Comparison of ENCODE assay signal across 33 cellular contexts in the genomic region with DNA sequence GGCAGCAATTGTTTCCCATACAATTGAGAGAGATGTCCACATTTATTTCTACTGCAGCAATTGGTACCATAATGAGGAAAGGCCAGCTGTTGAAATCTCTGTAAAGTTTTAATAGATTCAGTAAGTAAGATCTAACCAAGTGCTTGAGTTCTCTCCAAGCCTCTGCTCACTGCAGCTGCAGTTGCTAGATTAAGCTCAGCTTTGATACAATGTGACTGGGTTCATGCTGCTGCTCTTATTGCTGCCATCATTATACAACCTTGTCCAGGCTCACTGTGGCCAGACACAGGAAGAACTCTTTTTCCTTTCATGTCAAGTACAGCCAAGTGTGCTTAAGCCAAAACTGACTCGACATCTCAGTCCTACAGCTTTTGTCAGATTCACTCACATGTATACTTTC.
"Had no signal": no experiment of that assay in that cellular context is flagged by ENCODE, and none has a peak within 500 bp of the region (broad histone marks: within the 10 kb centered on the region; RNA-seq: fewer than 3 reads in every experiment).

No MANE protein-coding gene starts in this region.

- H3K4me2 ChIP-seq: hepatocyte, smooth muscle cell had no signal

- H3K27ac Mint-ChIP-seq: activated CD4-positive, alpha-beta memory T cell treated with anti-CD3 and anti-CD28 coated beads for 36 hours; activated CD4-positive, alpha-beta T cell treated with anti-CD3 and anti-CD28 coated beads, Interleukin-2, amount 10 ng/mL, durations not matched to agents 24 days and 14 days; activated naive CD4-positive, alpha-beta T cell treated with anti-CD3 and anti-CD28 coated beads, Interleukin-2, amount 10 ng/mL, durations not matched to agents 7 days and 5 days; activated naive CD8-positive, alpha-beta T cell treated with anti-CD3 and anti-CD28 coated beads, Interleukin-2, amount 10 ng/mL, durations not matched to agents 7 days and 5 days; activated T-cell treated with anti-CD3 and anti-CD28 coated beads, Interleukin-2, amount 50 U/mL, for 24 hours; mesothelial cell of epicardium; naive thymus-derived CD8-positive, alpha-beta T cell; stimulated activated memory B cell treated with anti-CD40 and anti-IgM and Interleukin-4, amounts not matched to agents 10 μg/mL and 1 μg/mL and 100 μg/mL, for 72 hours; stimulated activated naive CD8-positive, alpha-beta T cell treated with anti-CD3 and anti-CD28 coated beads, Interleukin-15, amount 100 ng/mL, for 72 hours had no signal

- H3K4me1 Mint-ChIP-seq: activated CD4-positive, alpha-beta T cell treated with anti-CD3 and anti-CD28 coated beads, Interleukin-2, amount 10 ng/mL, durations not matched to agents 24 days and 14 days; activated naive CD4-positive, alpha-beta T cell treated with anti-CD3 and anti-CD28 coated beads, Interleukin-2, amount 10 ng/mL, durations not matched to agents 7 days and 5 days; activated naive CD8-positive, alpha-beta T cell treated with anti-CD3 and anti-CD28 coated beads, Interleukin-2, amount 10 ng/mL, durations not matched to agents 7 days and 5 days; naive thymus-derived CD8-positive, alpha-beta T cell; stimulated activated memory B cell treated with anti-CD40 and anti-IgM and Interleukin-4, amounts not matched to agents 10 μg/mL and 1 μg/mL and 100 μg/mL, for 72 hours; stimulated activated naive CD8-positive, alpha-beta T cell treated with anti-CD3 and anti-CD28 coated beads, Interleukin-15, amount 100 ng/mL, for 72 hours had no signal

- H3K4me3 Mint-ChIP-seq: activated CD4-positive, alpha-beta memory T cell treated with anti-CD3 and anti-CD28 coated beads for 36 hours; activated CD4-positive, alpha-beta T cell treated with anti-CD3 and anti-CD28 coated beads, Interleukin-2, amount 10 ng/mL, durations not matched to agents 24 days and 14 days; activated naive CD4-positive, alpha-beta T cell treated with anti-CD3 and anti-CD28 coated beads, Interleukin-2, amount 10 ng/mL, durations not matched to agents 7 days and 5 days; activated naive CD8-positive, alpha-beta T cell treated with anti-CD3 and anti-CD28 coated beads, Interleukin-2, amount 10 ng/mL, durations not matched to agents 7 days and 5 days; activated T-cell treated with anti-CD3 and anti-CD28 coated beads, Interleukin-2, amount 50 U/mL, for 24 hours; brain; mesothelial cell of epicardium; naive thymus-derived CD8-positive, alpha-beta T cell; neural crest cell; stimulated activated memory B cell treated with anti-CD40 and anti-IgM and Interleukin-4, amounts not matched to agents 10 μg/mL and 1 μg/mL and 100 μg/mL, for 72 hours; stimulated activated naive CD8-positive, alpha-beta T cell treated with anti-CD3 and anti-CD28 coated beads, Interleukin-15, amount 100 ng/mL, for 72 hours had no signal

- H3K27me3 Mint-ChIP-seq: activated CD4-positive, alpha-beta memory T cell treated with anti-CD3 and anti-CD28 coated beads for 36 hours; activated CD4-positive, alpha-beta T cell treated with anti-CD3 and anti-CD28 coated beads, Interleukin-2, amount 10 ng/mL, durations not matched to agents 24 days and 14 days; activated naive CD4-positive, alpha-beta T cell treated with anti-CD3 and anti-CD28 coated beads, Interleukin-2, amount 10 ng/mL, durations not matched to agents 7 days and 5 days; activated T-cell treated with anti-CD3 and anti-CD28 coated beads, Interleukin-2, amount 50 U/mL, for 24 hours; brain; stimulated activated memory B cell treated with anti-CD40 and anti-IgM and Interleukin-4, amounts not matched to agents 10 μg/mL and 1 μg/mL and 100 μg/mL, for 72 hours; stimulated activated naive CD8-positive, alpha-beta T cell treated with anti-CD3 and anti-CD28 coated beads, Interleukin-15, amount 100 ng/mL, for 72 hours had no signal

- ATAC-seq: gastroesophageal sphincter; left cardiac atrium; left ventricle myocardium superior; naive thymus-derived CD8-positive, alpha-beta T cell; stimulated activated memory B cell treated with anti-CD40 and anti-IgM and Interleukin-4, amounts not matched to agents 10 μg/mL and 1 μg/mL and 100 μg/mL, for 72 hours; stimulated activated naive CD8-positive, alpha-beta T cell treated with anti-CD3 and anti-CD28 coated beads, Interleukin-15, amount 100 ng/mL, for 72 hours; upper lobe of right lung had no signal

- H3K36me3 ChIP-seq: ascending aorta, cardiac muscle cell, gastroesophageal sphincter, right atrium auricular region, thyroid gland, upper lobe of right lung had no signal

- H3K9me3 Mint-ChIP-seq: activated CD4-positive, alpha-beta memory T cell treated with anti-CD3 and anti-CD28 coated beads for 36 hours; activated CD4-positive, alpha-beta T cell treated with anti-CD3 and anti-CD28 coated beads, Interleukin-2, amount 10 ng/mL, durations not matched to agents 24 days and 14 days; activated naive CD4-positive, alpha-beta T cell treated with anti-CD3 and anti-CD28 coated beads, Interleukin-2, amount 10 ng/mL, durations not matched to agents 7 days and 5 days; activated T-cell treated with anti-CD3 and anti-CD28 coated beads, Interleukin-2, amount 50 U/mL, for 24 hours had no signal

- H3K36me3 Mint-ChIP-seq: activated CD4-positive, alpha-beta memory T cell treated with anti-CD3 and anti-CD28 coated beads for 36 hours; activated naive CD4-positive, alpha-beta T cell treated with anti-CD3 and anti-CD28 coated beads, Interleukin-2, amount 10 ng/mL, durations not matched to agents 7 days and 5 days; activated naive CD8-positive, alpha-beta T cell treated with anti-CD3 and anti-CD28 coated beads, Interleukin-2, amount 10 ng/mL, durations not matched to agents 7 days and 5 days; naive thymus-derived CD8-positive, alpha-beta T cell; stimulated activated memory B cell treated with anti-CD40 and anti-IgM and Interleukin-4, amounts not matched to agents 10 μg/mL and 1 μg/mL and 100 μg/mL, for 72 hours had no signal

- H3K79me2 ChIP-seq: hepatocyte had no signal

- H3K4me1 ChIP-seq: ascending aorta, right atrium auricular region, thyroid gland, upper lobe of right lung had no signal

- DNase-seq: activated CD4-positive, alpha-beta memory T cell treated with anti-CD3 and anti-CD28 coated beads for 36 hours; activated CD4-positive, alpha-beta T cell treated with anti-CD3 and anti-CD28 coated beads, Interleukin-2, amount 10 ng/mL, durations not matched to agents 24 days and 14 days; activated CD4-positive, CD25-positive, alpha-beta regulatory T cell treated with anti-CD3 and anti-CD28 coated beads, Interleukin-2, amount 50 U/mL, for 72 hours; activated CD8-positive, alpha-beta memory T cell treated with anti-CD3 and anti-CD28 coated beads, Interleukin-2, amount 50 U/mL, for 48 hours; activated gamma-delta T cell; activated naive CD4-positive, alpha-beta T cell treated with anti-CD3 and anti-CD28 coated beads, Interleukin-2, amount 10 ng/mL, durations not matched to agents 7 days and 5 days; activated naive CD8-positive, alpha-beta T cell treated with anti-CD3 and anti-CD28 coated beads, Interleukin-2, amount 10 ng/mL, durations not matched to agents 7 days and 5 days; activated T-cell treated with anti-CD3 and anti-CD28 coated beads, Interleukin-2, amount 50 U/mL, for 24 hours; dorsolateral prefrontal cortex; effector memory CD4-positive, alpha-beta T cell; left cardiac atrium; left ventricle myocardium superior; naive thymus-derived CD8-positive, alpha-beta T cell; nucleus accumbens; stimulated activated CD4-positive, alpha-beta T cell treated with anti-CD3 and anti-CD28 coated beads, Interleukin-1b, Interleukin-23, amount 100 ng/mL, for 48 hours; stimulated activated CD4-positive, alpha-beta T cell treated with anti-CD3 and anti-CD28 coated beads, Interleukin-4, amount 100 ng/mL, for 4 hours; stimulated activated CD8-positive, alpha-beta memory T cell treated with anti-CD3 and anti-CD28 coated beads, Interleukin-4, amount 100 ng/mL, for 48 hours; stimulated activated naive CD8-positive, alpha-beta T cell treated with anti-CD3 and anti-CD28 coated beads, Interleukin-15, amount 100 ng/mL, for 72 hours; substantia nigra; T-helper 2 cell; thyroid gland; upper lobe of right lung had no signal

- H3K27me3 ChIP-seq: ascending aorta, cardiac muscle cell, dorsolateral prefrontal cortex, gastroesophageal sphincter, hepatocyte, right atrium auricular region, thyroid gland, upper lobe of right lung had no signal

- H2AFZ ChIP-seq: hepatocyte had no signal

- H3K4me3 ChIP-seq: ascending aorta, cardiac muscle cell, coronary artery, dorsolateral prefrontal cortex, gastroesophageal sphincter, hepatocyte, right atrium auricular region, smooth muscle cell, thyroid gland, upper lobe of right lung had no signal

- H3K9me3 ChIP-seq: ascending aorta, gastroesophageal sphincter, thyroid gland had no signal

- H3K27ac ChIP-seq: cardiac muscle cell, coronary artery, dorsolateral prefrontal cortex, gastroesophageal sphincter, hepatocyte, right atrium auricular region, thyroid gland, upper lobe of right lung had no signal
